ENCODE assay signal across 9 cellular contexts in genomic region chr1:46613661-46614603, GRCh38. TPM values are rescaled to one million over a fixed set of nuclear protein-coding genes. Genes with fewer than 3 reads are reported as not detected.
DNase-seq lines count a peak whose midpoint lies in the region; ATAC-seq and TF ChIP-seq lines count a peak whose summit lies in the region.
"Had no signal": no experiment of that assay in that cellular context is flagged by ENCODE, and none has a peak within 500 bp of the region (broad histone marks: within the 10 kb centered on the region; RNA-seq: fewer than 3 reads in every experiment).

No MANE protein-coding gene starts in this region.

- H3K9me3 ChIP-seq in A673 (ENCODE audit: low read depth, low read length, poor library complexity, severe bottlenecking): no peaks in the 10 kb centered on the region
- H3K9me3 ChIP-seq in thoracic aorta: no peaks in the 10 kb centered on the region

- H3K27me3 ChIP-seq in A673 (replicated peaks; ENCODE audit: insufficient read depth, low read depth, low read length, poor library complexity) (no peaks in the 10 kb centered on the region), thoracic aorta (replicated peaks; ENCODE audit: insufficient read depth) (no peaks in the 10 kb centered on the region)

- H3K4me3 Mint-ChIP-seq in endothelial cell (ENCODE audit: unreplicated experiment) (peak overlapping the region; percentile 97), Calu3 (ENCODE audit: low read depth, unreplicated experiment) (no peak overlapping the region)

- TF ChIP-seq CTCF in A673 (conservative IDR thresholded peaks at IDR 0.05; ENCODE audit: low read depth, low read length) (no peak), endothelial cell (IDR thresholded peaks at IDR 0.05; ENCODE audit: unreplicated experiment) (no peak), thoracic aorta (IDR thresholded peaks at IDR 0.05) (no peak), Calu3 (IDR thresholded peaks at IDR 0.05; ENCODE audit: unreplicated experiment) (no peak)

- H3K4me1 ChIP-seq in A673 (ENCODE audit: insufficient read depth, low read length, poor library complexity, severe bottlenecking) (peaks cover 12% of the 10 kb centered on the region), thoracic aorta (ENCODE audit: control insufficient read depth in 1 of 2, low read depth in 2 of 2) (peaks cover 39 to 61% of the 10 kb centered on the region in 2 donors)

- ATAC-seq in GM19438 (IDR thresholded peaks at IDR 0.05; ENCODE audit: low read depth, unreplicated experiment) (peak; percentile 55), thoracic aorta (ENCODE audit: insufficient number of reproducible peaks, low FRiP score, low read depth) (peak; percentile 38)

- H3K36me3 ChIP-seq in A673 (ENCODE audit: insufficient read depth, low read length, poor library complexity, severe bottlenecking): no peaks in the 10 kb centered on the region
- H3K36me3 ChIP-seq in thoracic aorta: peaks cover 9% of the 10 kb centered on the region

- H3K27ac ChIP-seq in A673 (ENCODE audit: low read depth, low read length, poor library complexity, severe bottlenecking): peak overlapping the region; percentile 49
- H3K27ac ChIP-seq in thoracic aorta: peak overlapping the region; percentile 69 to 86

- H3K9me3 Mint-ChIP-seq in endothelial cell (ENCODE audit: unreplicated experiment) (no peaks in the 10 kb centered on the region), Calu3 (ENCODE audit: low read depth, unreplicated experiment) (no peaks in the 10 kb centered on the region)

- H3K27ac Mint-ChIP-seq in endothelial cell (ENCODE audit: unreplicated experiment): peak overlapping the region; percentile 92
- no peak overlapping the region for H3K27ac Mint-ChIP-seq in Calu3 (ENCODE audit: unreplicated experiment)

- no TSS peak for BruUV-seq in A673 (replicated peaks; lab: Mats Ljungman, UMichigan)
- BruUV-seq in Calu3 (replicated peaks; lab: Mats Ljungman, UMichigan): no TSS peak

- CTCF ChIA-PET in A673 (lab: Charles Lee) (no interaction called here), Calu3 (lab: Charles Lee) (interaction anchor here (1.7 kb wide), 1 partner anchor 10 kb away, joined by 10 read pairs; the partner anchor contains the start of gene MKNK1)

- H3K36me3 Mint-ChIP-seq in endothelial cell (ENCODE audit: low read depth, unreplicated experiment) (peaks cover 37% of the 10 kb centered on the region), Calu3 (ENCODE audit: insufficient read depth, unreplicated experiment) (peaks cover 14% of the 10 kb centered on the region)

- H3K4me3 ChIP-seq in A673 (ENCODE audit: low read depth, low read length, poor library complexity, severe bottlenecking) (no peak overlapping the region), thoracic aorta (peak overlapping the region; percentile 70)

- H3K27me3 Mint-ChIP-seq in endothelial cell (ENCODE audit: unreplicated experiment) (peaks cover 19% of the 10 kb centered on the region), Calu3 (ENCODE audit: unreplicated experiment) (peaks cover 11% of the 10 kb centered on the region)

- intact Hi-C loops in A673 (cut with micrococcal nuclease; ENCODE audit: unreplicated experiment): no loop called here
- intact Hi-C loops in Calu3 (cut with micrococcal nuclease; ENCODE audit: unreplicated experiment): no loop called here

- DNase-seq in A673 (ENCODE audit: low spot score) (peak; percentile 86), LHCN-M2 (ENCODE audit: low read depth) (peak; percentile 79), endothelial cell (ENCODE audit: low spot score) (peak; percentile 85), mesenteric fat pad (ENCODE audit: low spot score) (peak; percentile 93), thoracic aorta (ENCODE audit: low spot score) (peak; percentile 78), Calu3 (no peak)
- DNase-seq in activated CD4-positive, alpha-beta T cell treated with anti-CD3 and anti-CD28 coated beads for 48 hours: peak; percentile 49

- POLR2A ChIA-PET in A673 (lab: Charles Lee; ENCODE audit: low non-redundant PET): no interaction called here

- H3K4me1 Mint-ChIP-seq in endothelial cell (ENCODE audit: unreplicated experiment) (peaks cover 72% of the 10 kb centered on the region), Calu3 (ENCODE audit: low read depth, unreplicated experiment) (peaks cover 15% of the 10 kb centered on the region)

RNA-seq across cellular contexts. Expression of gene MOB3C, which starts 2.7 kb away (rescaled TPM):
- total RNA-seq in A673 (2021) (2.5 and 3.7 TPM in 2 replicates), LHCN-M2 (2014; rRNA removed) (5.5 and 10.8 TPM in 2 replicates), endothelial cell (ENCODE audit: unreplicated experiment) (80.7 TPM), mesenteric fat pad (44.6 TPM), thoracic aorta (10 to 100 TPM; 29.5 to 42.3 TPM), Calu3 (2022) (8.3 and 9.3 TPM in 2 replicates)
- 4.2 TPM for polyA plus RNA-seq in LHCN-M2 (2012)

RNA-seq across cellular contexts. Expression of gene MKNK1, which starts 9.9 kb away (rescaled TPM):
- total RNA-seq in A673 (2021) (22.7 and 32.0 TPM in 2 replicates), LHCN-M2 (2014; rRNA removed) (7.3 and 12.6 TPM in 2 replicates), endothelial cell (ENCODE audit: unreplicated experiment) (57.9 TPM), mesenteric fat pad (90.8 TPM), thoracic aorta (100 to 1,000 TPM in 1 of 2 donors, 10 to 100 TPM in 1; 95.9 to 118 TPM), Calu3 (2022) (29.6 and 32.0 TPM in 2 replicates)
- polyA plus RNA-seq in LHCN-M2 (2012): 18.9 TPM

RNA-seq across cellular contexts. Expression of gene ATPAF1, which starts 54.2 kb away (rescaled TPM):
- total RNA-seq in A673 (2021): 41.7 and 51.9 TPM in 2 replicates
- 41.2 and 42.1 TPM in 2 replicates for total RNA-seq in LHCN-M2 (2014; rRNA removed)
- 24.6 TPM for polyA plus RNA-seq in LHCN-M2 (2012)
- 29.8 TPM for total RNA-seq in endothelial cell (ENCODE audit: unreplicated experiment)
- total RNA-seq in mesenteric fat pad: 52.3 TPM
- total RNA-seq in thoracic aorta: 10 to 100 TPM; 38.5 to 55.6 TPM
- total RNA-seq in Calu3 (2022): 33.9 and 34.5 TPM in 2 replicates

RNA-seq across cellular contexts. Expression of gene TEX38, which starts 57.7 kb away (rescaled TPM):
- total RNA-seq in A673 (2021) (not detected in 2 replicates), LHCN-M2 (2014; rRNA removed) (0.17 TPM in 1 of 2 replicates, not detected in the other), endothelial cell (ENCODE audit: unreplicated experiment) (not detected), mesenteric fat pad (not detected), thoracic aorta (not detected), Calu3 (2022) (not detected in 2 replicates)
- polyA plus RNA-seq in LHCN-M2 (2012): not detected
- polyA plus RNA-seq: adipose tissue had no signal
